Comparison of ENCODE assay signal across 15 cellular contexts in genomic region chr17:40497704-40498103, GRCh38. TPM values are rescaled to one million over a fixed set of nuclear protein-coding genes. Genes with fewer than 3 reads are reported as not detected.
DNase-seq lines count a peak whose midpoint lies in the region; ATAC-seq and TF ChIP-seq lines count a peak whose summit lies in the region.
"Had no signal": no experiment of that assay in that cellular context is flagged by ENCODE, and none has a peak within 500 bp of the region (broad histone marks: within the 10 kb centered on the region; RNA-seq: fewer than 3 reads in every experiment).

No MANE protein-coding gene starts in this region.

- peaks cover 31 to 58% (median 41%) of the 10 kb centered on the region in 3 donors for H3K27me3 Mint-ChIP-seq in CD14-positive monocyte (ENCODE audit: low read depth in 3 of 3)

- no peak overlapping the region for H3K4me3 Mint-ChIP-seq in CD14-positive monocyte
- H3K4me3 Mint-ChIP-seq: dendritic cell treated with granulocyte-macrophage colony-stimulating factor and Interleukin-4, amounts not matched to agents 40 ng/mL and 50 ng/mL, for 4 days had no signal

- peaks cover 0 to 5% (median 0%) of the 10 kb centered on the region in 7 donors for H3K9me3 Mint-ChIP-seq in CD14-positive monocyte
- H3K9me3 Mint-ChIP-seq: dendritic cell treated with granulocyte-macrophage colony-stimulating factor and Interleukin-4, amounts not matched to agents 40 ng/mL and 50 ng/mL, for 4 days had no signal

- no peak for ATAC-seq in HG02623 (IDR thresholded peaks at IDR 0.05; ENCODE audit: unreplicated experiment)
- no peak for ATAC-seq in GM18909 (IDR thresholded peaks at IDR 0.05; ENCODE audit: poor library complexity, unreplicated experiment)
- ATAC-seq in HG03135 (IDR thresholded peaks at IDR 0.05; ENCODE audit: unreplicated experiment), result no peak
- ATAC-seq: left cardiac atrium had no signal

- peak overlapping the region in 1 of 7 donors; percentile 40 for H3K27ac Mint-ChIP-seq in CD14-positive monocyte
- H3K27ac Mint-ChIP-seq: dendritic cell treated with granulocyte-macrophage colony-stimulating factor and Interleukin-4, amounts not matched to agents 40 ng/mL and 50 ng/mL, for 4 days had no signal

- no peaks in the 10 kb centered on the region for H3K4me1 Mint-ChIP-seq in CD14-positive monocyte

- peak; percentile 6 for DNase-seq in CD14-positive monocyte (ENCODE audit: low spot score)
- peak; percentile 66 to 84 for DNase-seq in foreskin fibroblast
- no peak for DNase-seq in midbrain (lab: John Stamatoyannopoulos, UW)
- DNase-seq: GF-D8, glutamatergic neuron, left cardiac atrium, NCI-H1694 treated with DMSO at 0.1 percent for 48 hours, WERI-Rb-1 had no signal

- H3K27ac ChIP-seq in VCaP (0 out of 2 replicates have a peak overlapping the region, but pooled peaks have one; percentile 68), skin epidermis (peak overlapping the region in 13 of 21 experiments; percentile 16 to 89 (median 81))
- H3K27ac ChIP-seq: SK-N-MC, WERI-Rb-1 had no signal

- H3K4me3 ChIP-seq in foreskin fibroblast (ENCODE audit: low read depth in 1 of 2, low read length in 2 of 2) (no peak overlapping the region), skin epidermis (peak overlapping the region in 5 of 7 experiments; percentile 27 to 54 (median 45))
- H3K4me3 ChIP-seq: SK-N-MC had no signal

- intact Hi-C loops in CD14-positive monocyte (cut with micrococcal nuclease), result no loop called here

- H3K36me3 Mint-ChIP-seq in CD14-positive monocyte, result no peaks in the 10 kb centered on the region

- no peak for TF ChIP-seq CTCF in CD14-positive monocyte (IDR thresholded peaks at IDR 0.05)
- TF ChIP-seq CTCF in VCaP (conservative IDR thresholded peaks at IDR 0.05), result no peak
- no peak for TF ChIP-seq CTCF in foreskin fibroblast (IDR thresholded peaks at IDR 0.05; ENCODE audit: low read depth, low read length)

RNA-seq across cellular contexts. Expression of gene TNS4, which starts 3.7 kb away (rescaled TPM):
- polyA plus RNA-seq in CD14-positive monocyte, result not detected

RNA-seq across cellular contexts. Expression of gene IGFBP4, which starts 54.5 kb away (rescaled TPM):
- under 1 TPM in 1 of 2 donors, not detected in 1; 0.15 TPM for polyA plus RNA-seq in CD14-positive monocyte

Comparison
In these comparisons a context has a peak if more than half of its experiments do, and no peak if none do; other contexts are left out.
1. H3K4me3 ChIP-seq: peak in skin epidermis (5 of 7); none in foreskin fibroblast (0 of 2).